21 cellular contexts compared by ENCODE assay signal in the genomic region with DNA sequence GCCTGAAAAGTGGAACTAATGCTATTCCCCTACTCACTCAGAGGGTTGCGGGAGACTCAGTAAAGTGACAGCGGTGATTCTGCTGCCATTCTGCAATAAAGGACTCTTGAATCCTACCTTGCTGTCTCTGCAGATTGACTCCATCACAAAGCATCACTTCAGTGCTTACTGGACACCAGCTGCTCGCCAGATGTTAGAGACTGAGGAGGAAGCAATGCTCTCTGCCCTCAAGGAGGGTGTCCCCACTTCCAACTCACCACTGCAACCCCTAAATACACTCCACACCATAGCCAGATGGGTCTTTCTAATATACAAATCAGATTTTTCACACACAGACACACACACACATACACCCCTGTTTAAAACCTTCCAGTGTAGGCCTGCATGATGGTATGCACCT. TPM values are rescaled to one million over a fixed set of nuclear protein-coding genes. Genes with fewer than 3 reads are reported as not detected.
DNase-seq lines count a peak whose midpoint lies in the region; ATAC-seq, FAIRE-seq and TF ChIP-seq lines count a peak whose summit lies in the region.
"Had no signal": no experiment of that assay in that cellular context is flagged by ENCODE, and none has a peak within 500 bp of the region (broad histone marks: within the 10 kb centered on the region; RNA-seq: fewer than 3 reads in every experiment).

No MANE protein-coding gene starts in this region.

- H4K20me1 ChIP-seq in SK-N-SH (ENCODE audit: insufficient read depth) = no peaks in the 10 kb centered on the region

- intact Hi-C loops in pancreas (cut with DNase I) = no loop called here

- no peak for ATAC-seq in pancreas
- no peak for ATAC-seq in foreskin keratinocyte
- ATAC-seq: GM12878, GM23338, HCT116, Right ventricle myocardium inferior had no signal

- FAIRE-seq in pancreas (lab: Jason Lieb, UNC) = no peak
- FAIRE-seq: G401.6, GM12878 had no signal

- POLR2A ChIA-PET in SK-N-SH (lab: Yijun Ruan, JAX) = interaction anchor here (0.6 kb wide), 1 partner anchor 280 kb away, joined by 7 read pairs; no protein-coding TSS in a partner anchor

- H3K27ac ChIP-seq in SK-N-SH (ENCODE audit: low read depth in 2 of 2, low read length in 1 of 2) (no peak overlapping the region), substantia nigra (ENCODE audit: low read depth, low read length, poor library complexity, severe bottlenecking) (peak overlapping the region; percentile 68), pancreas (no peak overlapping the region), foreskin keratinocyte (no peak overlapping the region)
- H3K27ac ChIP-seq: BLaER1, SJCRH30 had no signal

- no peak for TF ChIP-seq CTCF in SK-N-SH (IDR thresholded peaks at IDR 0.05)
- no peak for TF ChIP-seq CTCF in fibroblast of mammary gland (conservative IDR thresholded peaks at IDR 0.05; ENCODE audit: control insufficient read depth, insufficient read depth, low read depth, low read length)
- no peak for TF ChIP-seq CTCF in pancreas (IDR thresholded peaks at IDR 0.05)
- TF ChIP-seq CTCF in foreskin keratinocyte (conservative IDR thresholded peaks at IDR 0.05) = no peak

- 100% methylated on average over 2 of the region's 3 CpGs for WGBS in SK-N-SH (ENCODE audit: low lambda C conversion rate)
- 96 to 98% methylated on average over 3 of the region's 3 CpGs for WGBS in pancreas, 2 donors

- TF ChIP-seq RAD21 in SK-N-SH (IDR thresholded peaks at IDR 0.05; ENCODE audit: low read length) = no peak

- H3K9ac ChIP-seq in SK-N-SH = no peak overlapping the region
- H3K9ac ChIP-seq: BLaER1 had no signal

- H3F3A ChIP-seq in SK-N-SH (replicated peaks; ENCODE audit: insufficient read depth) = no peaks in the 10 kb centered on the region

- H3K36me3 ChIP-seq in SK-N-SH (replicated peaks in 1 of 2; ENCODE audit: control insufficient read depth in 1 of 2, insufficient read depth in 2 of 2, low read length in 1 of 2) = peaks cover 0 to 3% of the 10 kb centered on the region in 2 experiments
- no peaks in the 10 kb centered on the region for H3K36me3 ChIP-seq in pancreas
- H3K36me3 ChIP-seq: SJCRH30 had no signal

- H3K9me2 ChIP-seq in SK-N-SH = no peaks in the 10 kb centered on the region

- no peak for TF ChIP-seq EP300 in SK-N-SH (IDR thresholded peaks at IDR 0.05; ENCODE audit: borderline replicate concordance in 1 of 2, low read depth in 1 of 2, low read length in 1 of 2)

- H3K9me3 ChIP-seq in SK-N-SH (peaks cover 4% of the 10 kb centered on the region; the same call in 1 of the 2 replicates), pancreas (no peaks in the 10 kb centered on the region)
- H3K9me3 ChIP-seq: SJCRH30 had no signal

- H3K4me1 ChIP-seq in SK-N-SH (ENCODE audit: control insufficient read depth in 1 of 2, insufficient read depth in 2 of 2, low read depth in 1 of 2, low read length in 1 of 2) (no peaks in the 10 kb centered on the region; a peak in 1 of 4 replicates), pancreas (peaks cover 0 to under 1% (median 0%) of the 10 kb centered on the region in 3 donors), foreskin keratinocyte (no peaks in the 10 kb centered on the region)
- H3K4me1 ChIP-seq: BLaER1, SJCRH30 had no signal

- H3K4me3 ChIP-seq in SK-N-SH (ENCODE audit: low read depth in 2 of 2, low read length in 1 of 2) = no peak overlapping the region
- no peak overlapping the region for H3K4me3 ChIP-seq in fibroblast of mammary gland (ENCODE audit: control insufficient read depth, low read depth, low read length)
- H3K4me3 ChIP-seq in pancreas = no peak overlapping the region
- H3K4me3 ChIP-seq: BLaER1, GM12878, GM23338, SJCRH30 had no signal

- no peaks in the 10 kb centered on the region for H3K27me3 ChIP-seq in SK-N-SH (ENCODE audit: insufficient read depth)
- no peaks in the 10 kb centered on the region for H3K27me3 ChIP-seq in pancreas
- H3K27me3 ChIP-seq in foreskin keratinocyte = no peaks in the 10 kb centered on the region
- H3K27me3 ChIP-seq: BLaER1, SJCRH30 had no signal

- DNase-seq in GM03348 (ENCODE audit: low spot score) (peak; percentile 27), SK-N-SH (peak; percentile 27), fibroblast of mammary gland (ENCODE audit: low read depth) (peak; percentile 26), substantia nigra (lab: John Stamatoyannopoulos, UW) (no peak), pancreas (no peak), NCI-H146 treated with DMSO at 0.1 percent for 48 hours (lab: John Stamatoyannopoulos, UW; ENCODE audit: unreplicated experiment) (no peak), foreskin keratinocyte (no peak)
- DNase-seq: CD4-positive, alpha-beta T cell; NCI-H1092; NCI-H1417 treated with DMSO at 0.1 percent for 48 hours; NCI-H187; NCI-H2081 treated with DMSO at 0.1 percent for 48 hours; NCI-H524; NCI-H774; SJCRH30 had no signal

- H3K79me2 ChIP-seq in SK-N-SH (ENCODE audit: insufficient read depth) = no peaks in the 10 kb centered on the region

- no peak overlapping the region for H3K4me2 ChIP-seq in SK-N-SH
- H3K4me2 ChIP-seq: BLaER1, GM23338 had no signal

- CTCF ChIA-PET in SK-N-SH (lab: Yijun Ruan, JAX) = interaction anchor here (1.5 to 2.3 kb wide), 2 partner anchors 27 to 44 kb away, joined by 3 to 8 read pairs; no protein-coding TSS in a partner anchor

- H2AFZ ChIP-seq in SK-N-SH (ENCODE audit: low read depth) = no peak overlapping the region
- H2AFZ ChIP-seq: GM23338 had no signal

TF ChIP-seq in SK-N-SH, 30 proteins besides CTCF, POLR2A, EP300 and RAD21 (continues in another document):
- no peak for TF ChIP-seq TAF1 (IDR thresholded peaks at IDR 0.05; ENCODE audit: borderline replicate concordance, low read depth, low read length)
- TF ChIP-seq MEF2A (IDR thresholded peaks at IDR 0.05; ENCODE audit: borderline replicate concordance, low read depth) = no peak
- TF ChIP-seq, protein P1, sequence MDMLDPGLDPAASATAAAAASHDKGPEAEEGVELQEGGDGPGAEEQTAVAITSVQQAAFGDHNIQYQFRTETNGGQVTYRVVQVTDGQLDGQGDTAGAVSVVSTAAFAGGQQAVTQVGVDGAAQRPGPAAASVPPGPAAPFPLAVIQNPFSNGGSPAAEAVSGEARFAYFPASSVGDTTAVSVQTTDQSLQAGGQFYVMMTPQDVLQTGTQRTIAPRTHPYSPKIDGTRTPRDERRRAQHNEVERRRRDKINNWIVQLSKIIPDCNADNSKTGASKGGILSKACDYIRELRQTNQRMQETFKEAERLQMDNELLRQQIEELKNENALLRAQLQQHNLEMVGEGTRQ (IDR thresholded peaks at IDR 0.05; ENCODE audit: borderline replicate concordance, low read depth, low read length) = no peak
- no peak for TF ChIP-seq SIN3A (IDR thresholded peaks at IDR 0.05; ENCODE audit: borderline replicate concordance, low read depth, low read length)
- TF ChIP-seq, protein P2, sequence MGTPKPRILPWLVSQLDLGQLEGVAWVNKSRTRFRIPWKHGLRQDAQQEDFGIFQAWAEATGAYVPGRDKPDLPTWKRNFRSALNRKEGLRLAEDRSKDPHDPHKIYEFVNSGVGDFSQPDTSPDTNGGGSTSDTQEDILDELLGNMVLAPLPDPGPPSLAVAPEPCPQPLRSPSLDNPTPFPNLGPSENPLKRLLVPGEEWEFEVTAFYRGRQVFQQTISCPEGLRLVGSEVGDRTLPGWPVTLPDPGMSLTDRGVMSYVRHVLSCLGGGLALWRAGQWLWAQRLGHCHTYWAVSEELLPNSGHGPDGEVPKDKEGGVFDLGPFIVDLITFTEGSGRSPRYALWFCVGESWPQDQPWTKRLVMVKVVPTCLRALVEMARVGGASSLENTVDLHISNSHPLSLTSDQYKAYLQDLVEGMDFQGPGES (IDR thresholded peaks at IDR 0.05; ENCODE audit: low read depth, low read length) = no peak
- TF ChIP-seq JUND (IDR thresholded peaks at IDR 0.05) = no peak
- TF ChIP-seq FOSL2 (IDR thresholded peaks at IDR 0.05; ENCODE audit: borderline replicate concordance, low read depth) = no peak
- TF ChIP-seq RFX5 (IDR thresholded peaks at IDR 0.05; ENCODE audit: low read length) = no peak
- TF ChIP-seq, protein P3, sequence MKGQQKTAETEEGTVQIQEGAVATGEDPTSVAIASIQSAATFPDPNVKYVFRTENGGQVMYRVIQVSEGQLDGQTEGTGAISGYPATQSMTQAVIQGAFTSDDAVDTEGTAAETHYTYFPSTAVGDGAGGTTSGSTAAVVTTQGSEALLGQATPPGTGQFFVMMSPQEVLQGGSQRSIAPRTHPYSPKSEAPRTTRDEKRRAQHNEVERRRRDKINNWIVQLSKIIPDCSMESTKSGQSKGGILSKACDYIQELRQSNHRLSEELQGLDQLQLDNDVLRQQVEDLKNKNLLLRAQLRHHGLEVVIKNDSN (IDR thresholded peaks at IDR 0.05; ENCODE audit: borderline replicate concordance, low read depth) = no peak
- TF ChIP-seq, protein P4, sequence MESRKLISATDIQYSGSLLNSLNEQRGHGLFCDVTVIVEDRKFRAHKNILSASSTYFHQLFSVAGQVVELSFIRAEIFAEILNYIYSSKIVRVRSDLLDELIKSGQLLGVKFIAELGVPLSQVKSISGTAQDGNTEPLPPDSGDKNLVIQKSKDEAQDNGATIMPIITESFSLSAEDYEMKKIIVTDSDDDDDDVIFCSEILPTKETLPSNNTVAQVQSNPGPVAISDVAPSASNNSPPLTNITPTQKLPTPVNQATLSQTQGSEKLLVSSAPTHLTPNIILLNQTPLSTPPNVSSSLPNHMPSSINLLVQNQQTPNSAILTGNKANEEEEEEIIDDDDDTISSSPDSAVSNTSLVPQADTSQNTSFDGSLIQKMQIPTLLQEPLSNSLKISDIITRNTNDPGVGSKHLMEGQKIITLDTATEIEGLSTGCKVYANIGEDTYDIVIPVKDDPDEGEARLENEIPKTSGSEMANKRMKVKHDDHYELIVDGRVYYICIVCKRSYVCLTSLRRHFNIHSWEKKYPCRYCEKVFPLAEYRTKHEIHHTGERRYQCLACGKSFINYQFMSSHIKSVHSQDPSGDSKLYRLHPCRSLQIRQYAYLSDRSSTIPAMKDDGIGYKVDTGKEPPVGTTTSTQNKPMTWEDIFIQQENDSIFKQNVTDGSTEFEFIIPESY (IDR thresholded peaks at IDR 0.05; ENCODE audit: borderline replicate concordance, low read depth) = no peak
- TF ChIP-seq GATA2 (CRISPR knock-in tag; IDR thresholded peaks at IDR 0.05) = no peak
- TF ChIP-seq CHD2 (IDR thresholded peaks at IDR 0.05; ENCODE audit: low read length, partially characterized antibody) = no peak
- TF ChIP-seq ELF1 (IDR thresholded peaks at IDR 0.05) = no peak
- no peak for TF ChIP-seq FOXM1 (IDR thresholded peaks at IDR 0.05; ENCODE audit: low read depth)
- TF ChIP-seq RXRA (IDR thresholded peaks at IDR 0.05; ENCODE audit: borderline replicate concordance, low read depth) = no peak
- TF ChIP-seq, protein P5, sequence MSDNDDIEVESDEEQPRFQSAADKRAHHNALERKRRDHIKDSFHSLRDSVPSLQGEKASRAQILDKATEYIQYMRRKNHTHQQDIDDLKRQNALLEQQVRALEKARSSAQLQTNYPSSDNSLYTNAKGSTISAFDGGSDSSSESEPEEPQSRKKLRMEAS (IDR thresholded peaks at IDR 0.05; ENCODE audit: low read depth) = no peak

RNA-seq across cellular contexts. Expression of a gene that starts 21.4 kb away (rescaled TPM):
- 6.0 and 6.8 TPM in 2 replicates for polyA plus RNA-seq in SK-N-SH (2012; rRNA removed)
- polyA plus RNA-seq in SK-N-SH (2012; cell fraction: cytosol; rRNA removed) = 3.9 and 5.4 TPM in 2 replicates
- 6.6 and 8.0 TPM in 2 replicates for polyA plus RNA-seq in SK-N-SH (2012; cell fraction: nucleus; rRNA removed)
- total RNA-seq in pancreas = 1 to 10 TPM; 4.6 to 7.5 (median 6.0) TPM
- polyA plus RNA-seq in pancreas = 1 to 10 TPM; 3.4 to 3.8 TPM
- 9.7 and 12.1 TPM in 2 replicates for total RNA-seq in foreskin keratinocyte
- 6.1 and 6.9 TPM in 2 replicates for polyA plus RNA-seq in foreskin keratinocyte

Comparison
In these comparisons a context has a peak if more than half of its experiments do, and no peak if none do; other contexts are left out.
1. DNase-seq: peak in GM03348 (single experiment), SK-N-SH (single experiment) and fibroblast of mammary gland (single experiment); none in substantia nigra (0 of 49), pancreas (0 of 6), NCI-H146 treated with DMSO at 0.1 percent for 48 hours (single experiment) and foreskin keratinocyte (0 of 2).